In the genomic region with DNA sequence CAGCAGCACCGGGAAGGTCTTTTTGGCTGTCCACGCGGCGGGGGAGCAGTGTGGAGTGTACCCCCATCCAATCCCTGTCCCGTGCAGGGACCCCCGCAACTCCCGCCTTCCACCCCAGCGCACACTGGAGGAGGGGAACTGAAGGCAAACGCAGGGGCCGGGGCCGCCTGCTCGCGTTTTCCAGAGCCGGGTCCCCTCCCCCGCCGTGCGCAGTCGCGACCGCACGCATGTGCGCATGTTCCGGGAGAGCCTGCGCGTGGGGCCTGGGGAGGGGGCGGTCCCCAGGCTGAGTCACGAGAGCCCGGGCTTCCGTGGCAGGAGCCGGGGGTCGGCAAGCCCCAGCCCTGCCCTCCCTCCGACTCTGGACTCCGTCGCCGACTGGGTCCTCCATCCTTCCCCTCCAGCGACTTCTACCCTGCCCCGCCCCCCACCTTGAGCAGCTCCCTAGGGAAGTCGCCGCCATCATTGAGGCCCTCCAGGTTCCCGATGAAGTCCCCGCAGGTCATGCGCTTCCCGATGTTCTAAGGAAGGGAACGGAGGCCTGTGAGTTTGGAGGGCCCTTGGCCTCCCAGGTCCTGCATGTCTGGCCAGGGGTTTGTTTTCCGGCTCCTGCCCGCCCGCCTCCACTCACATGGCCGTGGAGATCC, we compare ENCODE assay signal across 1 cellular context.
TF ChIP-seq lines count a peak whose summit lies in the region.

No MANE protein-coding gene starts in this region.

TF ChIP-seq in K562, 482 proteins besides CTCF, POLR2A, EP300 and RAD21:
- TF ChIP-seq, protein P1, sequence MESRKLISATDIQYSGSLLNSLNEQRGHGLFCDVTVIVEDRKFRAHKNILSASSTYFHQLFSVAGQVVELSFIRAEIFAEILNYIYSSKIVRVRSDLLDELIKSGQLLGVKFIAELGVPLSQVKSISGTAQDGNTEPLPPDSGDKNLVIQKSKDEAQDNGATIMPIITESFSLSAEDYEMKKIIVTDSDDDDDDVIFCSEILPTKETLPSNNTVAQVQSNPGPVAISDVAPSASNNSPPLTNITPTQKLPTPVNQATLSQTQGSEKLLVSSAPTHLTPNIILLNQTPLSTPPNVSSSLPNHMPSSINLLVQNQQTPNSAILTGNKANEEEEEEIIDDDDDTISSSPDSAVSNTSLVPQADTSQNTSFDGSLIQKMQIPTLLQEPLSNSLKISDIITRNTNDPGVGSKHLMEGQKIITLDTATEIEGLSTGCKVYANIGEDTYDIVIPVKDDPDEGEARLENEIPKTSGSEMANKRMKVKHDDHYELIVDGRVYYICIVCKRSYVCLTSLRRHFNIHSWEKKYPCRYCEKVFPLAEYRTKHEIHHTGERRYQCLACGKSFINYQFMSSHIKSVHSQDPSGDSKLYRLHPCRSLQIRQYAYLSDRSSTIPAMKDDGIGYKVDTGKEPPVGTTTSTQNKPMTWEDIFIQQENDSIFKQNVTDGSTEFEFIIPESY (CRISPR knock-in tag; IDR thresholded peaks at IDR 0.05) = peak; percentile 63
- TF ChIP-seq ZKSCAN8 (CRISPR knock-in tag; IDR thresholded peaks at IDR 0.05) = no peak
- no peak for TF ChIP-seq SPI1 (IDR thresholded peaks at IDR 0.05; ENCODE audit: borderline replicate concordance, low read depth, low read length)
- TF ChIP-seq CREM (IDR thresholded peaks at IDR 0.05; ENCODE audit: low read depth) = no peak
- no peak for TF ChIP-seq ZNF146 (CRISPR knock-in tag; IDR thresholded peaks at IDR 0.05; ENCODE audit: unreplicated experiment)
- TF ChIP-seq, protein P2, sequence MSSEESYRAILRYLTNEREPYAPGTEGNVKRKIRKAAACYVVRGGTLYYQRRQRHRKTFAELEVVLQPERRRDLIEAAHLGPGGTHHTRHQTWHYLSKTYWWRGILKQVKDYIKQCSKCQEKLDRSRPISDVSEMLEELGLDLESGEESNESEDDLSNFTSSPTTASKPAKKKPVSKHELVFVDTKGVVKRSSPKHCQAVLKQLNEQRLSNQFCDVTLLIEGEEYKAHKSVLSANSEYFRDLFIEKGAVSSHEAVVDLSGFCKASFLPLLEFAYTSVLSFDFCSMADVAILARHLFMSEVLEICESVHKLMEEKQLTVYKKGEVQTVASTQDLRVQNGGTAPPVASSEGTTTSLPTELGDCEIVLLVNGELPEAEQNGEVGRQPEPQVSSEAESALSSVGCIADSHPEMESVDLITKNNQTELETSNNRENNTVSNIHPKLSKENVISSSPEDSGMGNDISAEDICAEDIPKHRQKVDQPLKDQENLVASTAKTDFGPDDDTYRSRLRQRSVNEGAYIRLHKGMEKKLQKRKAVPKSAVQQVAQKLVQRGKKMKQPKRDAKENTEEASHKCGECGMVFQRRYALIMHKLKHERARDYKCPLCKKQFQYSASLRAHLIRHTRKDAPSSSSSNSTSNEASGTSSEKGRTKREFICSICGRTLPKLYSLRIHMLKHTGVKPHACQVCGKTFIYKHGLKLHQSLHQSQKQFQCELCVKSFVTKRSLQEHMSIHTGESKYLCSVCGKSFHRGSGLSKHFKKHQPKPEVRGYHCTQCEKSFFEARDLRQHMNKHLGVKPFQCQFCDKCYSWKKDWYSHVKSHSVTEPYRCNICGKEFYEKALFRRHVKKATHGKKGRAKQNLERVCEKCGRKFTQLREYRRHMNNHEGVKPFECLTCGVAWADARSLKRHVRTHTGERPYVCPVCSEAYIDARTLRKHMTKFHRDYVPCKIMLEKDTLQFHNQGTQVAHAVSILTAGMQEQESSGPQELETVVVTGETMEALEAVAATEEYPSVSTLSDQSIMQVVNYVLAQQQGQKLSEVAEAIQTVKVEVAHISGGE (CRISPR knock-in tag; IDR thresholded peaks at IDR 0.05) = no peak
- TF ChIP-seq MAFF (IDR thresholded peaks at IDR 0.05; ENCODE audit: low read length) = no peak
- no peak for TF ChIP-seq CTBP1 (IDR thresholded peaks at IDR 0.05; ENCODE audit: borderline replicate concordance)
- no peak for TF ChIP-seq U2AF1 (optimal IDR thresholded peaks at IDR 0.05; ENCODE audit: low read depth, low read length)
- TF ChIP-seq NRF1 (conservative IDR thresholded peaks at IDR 0.05 in 1 of 2, IDR thresholded peaks at IDR 0.05 in 1 of 2) = peak in 1 of 2 experiments; percentile 46; a peak in 3 of 4 replicates
- no peak for TF ChIP-seq KDM2B (CRISPR knock-in tag; IDR thresholded peaks at IDR 0.05)
